Comparison of ENCODE assay signal across 8 cellular contexts in genomic region chr6:693737-694038, GRCh38. TPM values are rescaled to one million over a fixed set of nuclear protein-coding genes. Genes with fewer than 3 reads are reported as not detected.
DNase-seq lines count a peak whose midpoint lies in the region; ATAC-seq and TF ChIP-seq lines count a peak whose summit lies in the region.

No MANE protein-coding gene starts in this region.

- no peaks in the 10 kb centered on the region for H3K9me3 Mint-ChIP-seq in activated naive CD4-positive, alpha-beta T cell treated with anti-CD3 and anti-CD28 coated beads, Interleukin-2, amount 10 ng/mL, durations not matched to agents 7 days and 5 days
- H3K9me3 Mint-ChIP-seq in activated naive CD8-positive, alpha-beta T cell (ENCODE audit: low read depth): no peaks in the 10 kb centered on the region

- H3K27me3 ChIP-seq in kidney epithelial cell (ENCODE audit: control insufficient read depth, insufficient read depth, low read length) (no peaks in the 10 kb centered on the region), tibial artery (no peaks in the 10 kb centered on the region), tibial nerve (no peaks in the 10 kb centered on the region)

- CTCF ChIA-PET in activated naive CD4-positive, alpha-beta T cell treated with anti-CD3 and anti-CD28 coated beads, Interleukin-2, amount 10 ng/mL, durations not matched to agents 7 days and 5 days (lab: Charles Lee): interaction anchor here (1.6 to 2.3 kb wide), 2 partner anchors 13 to 18 kb away, joined by 4 to 9 read pairs; no protein-coding TSS in a partner anchor

- H3K36me3 Mint-ChIP-seq in activated naive CD4-positive, alpha-beta T cell treated with anti-CD3 and anti-CD28 coated beads, Interleukin-2, amount 10 ng/mL, durations not matched to agents 7 days and 5 days: peaks cover 7% of the 10 kb centered on the region
- H3K36me3 Mint-ChIP-seq in activated naive CD8-positive, alpha-beta T cell: peaks cover 9% of the 10 kb centered on the region

- peaks cover 4% of the 10 kb centered on the region for H3K27me3 Mint-ChIP-seq in activated naive CD4-positive, alpha-beta T cell treated with anti-CD3 and anti-CD28 coated beads, Interleukin-2, amount 10 ng/mL, durations not matched to agents 7 days and 5 days
- no peaks in the 10 kb centered on the region for H3K27me3 Mint-ChIP-seq in activated naive CD8-positive, alpha-beta T cell

- H3K4me1 ChIP-seq in tibial artery (peaks cover 0 to 21% (median 13%) of the 10 kb centered on the region in 4 donors), tibial nerve (peaks cover 0 to 23% (median 11%) of the 10 kb centered on the region in 4 donors)

- peak overlapping the region; percentile 96 for H3K4me3 Mint-ChIP-seq in activated naive CD4-positive, alpha-beta T cell treated with anti-CD3 and anti-CD28 coated beads, Interleukin-2, amount 10 ng/mL, durations not matched to agents 7 days and 5 days
- H3K4me3 Mint-ChIP-seq in activated naive CD8-positive, alpha-beta T cell: peak overlapping the region; percentile 95

- intact Hi-C loops in tibial artery (cut with DNase I; ENCODE audit: low total_unique reads): no loop called here

- H3K27ac Mint-ChIP-seq in activated naive CD4-positive, alpha-beta T cell treated with anti-CD3 and anti-CD28 coated beads, Interleukin-2, amount 10 ng/mL, durations not matched to agents 7 days and 5 days: peak overlapping the region; percentile 29
- no peak overlapping the region for H3K27ac Mint-ChIP-seq in activated naive CD8-positive, alpha-beta T cell

- no peak for TF ChIP-seq POLR2A in tibial nerve (IDR thresholded peaks at IDR 0.05)

- no peak for ATAC-seq in HG03521 (IDR thresholded peaks at IDR 0.05; ENCODE audit: unreplicated experiment)

- peaks cover 31% of the 10 kb centered on the region for H3K4me1 Mint-ChIP-seq in activated naive CD4-positive, alpha-beta T cell treated with anti-CD3 and anti-CD28 coated beads, Interleukin-2, amount 10 ng/mL, durations not matched to agents 7 days and 5 days
- H3K4me1 Mint-ChIP-seq in activated naive CD8-positive, alpha-beta T cell (ENCODE audit: low read depth): peaks cover 39% of the 10 kb centered on the region

- no peak for DNase-seq in activated naive CD4-positive, alpha-beta T cell treated with anti-CD3 and anti-CD28 coated beads, Interleukin-2, amount 10 ng/mL, durations not matched to agents 7 days and 5 days
- no peak for DNase-seq in activated naive CD4-positive, alpha-beta T cell treated with Interleukin-2 at 50 U/mL for 16 hours
- DNase-seq in kidney epithelial cell (ENCODE audit: low read depth): no peak
- DNase-seq in tibial artery: no peak
- DNase-seq in tibial nerve (ENCODE audit: low spot score in 2 of 2): no peak
- no peak for DNase-seq in AG08396 (ENCODE audit: low spot score)

- 86 to 92% methylated on average over 8 to 12 of the region's 12 CpGs for WGBS in tibial nerve, 2 donors

- H3K4me3 ChIP-seq in kidney epithelial cell (ENCODE audit: low read depth, low read length) (peak overlapping the region; percentile 88), tibial artery (peak overlapping the region; percentile 80 to 96), tibial nerve (peak overlapping the region in 1 of 4 donors; percentile 82)

- TF ChIP-seq CTCF in kidney epithelial cell (IDR thresholded peaks at IDR 0.05; ENCODE audit: insufficient read depth, low read length, poor library complexity, severe bottlenecking) (no peak), tibial artery (IDR thresholded peaks at IDR 0.05) (no peak), tibial nerve (IDR thresholded peaks at IDR 0.05) (no peak)

- H3K27ac ChIP-seq in tibial artery: no peak overlapping the region
- H3K27ac ChIP-seq in tibial nerve: peak overlapping the region in 1 of 4 donors; percentile 82

- H3K9me3 ChIP-seq in tibial artery (no peaks in the 10 kb centered on the region), tibial nerve (no peaks in the 10 kb centered on the region)

- no peak for TF ChIP-seq EP300 in tibial nerve (IDR thresholded peaks at IDR 0.05)

- H3K36me3 ChIP-seq in kidney epithelial cell (ENCODE audit: control insufficient read depth, insufficient read depth, low read length) (no peaks in the 10 kb centered on the region), tibial artery (no peaks in the 10 kb centered on the region), tibial nerve (peaks cover 0 to 7% (median 0%) of the 10 kb centered on the region in 3 donors)

RNA-seq across cellular contexts. Expression of gene EXOC2, which starts 0.7 kb away (rescaled TPM):
- total RNA-seq in kidney epithelial cell (32.5 and 35.3 TPM in 2 replicates), tibial nerve (10 to 100 TPM; 20.8 to 30.0 (median 24.1) TPM)

RNA-seq across cellular contexts. Expression of gene HUS1B, which starts 36.8 kb away (rescaled TPM):
- not detected in 2 replicates for total RNA-seq in kidney epithelial cell
- total RNA-seq in tibial nerve: 1 to 10 TPM in 3 of 4 donors, not detected in 1; 3.3 to 8.4 (median 7.5) TPM
